Comparison of ENCODE assay signal across 9 cellular contexts in the genomic region with DNA sequence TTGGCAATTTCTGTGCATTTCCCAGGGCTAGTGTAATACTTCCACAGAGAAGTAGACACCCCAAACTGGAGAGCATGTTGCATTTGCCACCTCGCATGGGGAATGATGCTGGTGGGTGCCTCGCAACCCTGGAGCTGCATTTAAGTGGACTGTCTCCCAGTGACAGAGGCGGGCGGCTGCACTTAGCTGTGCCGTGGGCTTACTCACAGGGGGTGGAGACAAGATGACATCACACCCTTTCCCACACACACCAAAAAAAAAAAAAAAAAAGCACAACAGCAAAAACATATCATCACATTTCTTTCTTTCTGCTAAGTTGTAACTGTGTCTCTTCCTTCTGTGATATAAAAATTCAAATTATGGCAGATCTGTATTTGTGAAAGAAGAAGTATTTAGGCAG. TPM values are rescaled to one million over a fixed set of nuclear protein-coding genes. Genes with fewer than 3 reads are reported as not detected.
DNase-seq lines count a peak whose midpoint lies in the region; ATAC-seq, FAIRE-seq and TF ChIP-seq lines count a peak whose summit lies in the region.
"Had no signal": no experiment of that assay in that cellular context is flagged by ENCODE, and none has a peak within 500 bp of the region (broad histone marks: within the 10 kb centered on the region; RNA-seq: fewer than 3 reads in every experiment).

A gene with protein sequence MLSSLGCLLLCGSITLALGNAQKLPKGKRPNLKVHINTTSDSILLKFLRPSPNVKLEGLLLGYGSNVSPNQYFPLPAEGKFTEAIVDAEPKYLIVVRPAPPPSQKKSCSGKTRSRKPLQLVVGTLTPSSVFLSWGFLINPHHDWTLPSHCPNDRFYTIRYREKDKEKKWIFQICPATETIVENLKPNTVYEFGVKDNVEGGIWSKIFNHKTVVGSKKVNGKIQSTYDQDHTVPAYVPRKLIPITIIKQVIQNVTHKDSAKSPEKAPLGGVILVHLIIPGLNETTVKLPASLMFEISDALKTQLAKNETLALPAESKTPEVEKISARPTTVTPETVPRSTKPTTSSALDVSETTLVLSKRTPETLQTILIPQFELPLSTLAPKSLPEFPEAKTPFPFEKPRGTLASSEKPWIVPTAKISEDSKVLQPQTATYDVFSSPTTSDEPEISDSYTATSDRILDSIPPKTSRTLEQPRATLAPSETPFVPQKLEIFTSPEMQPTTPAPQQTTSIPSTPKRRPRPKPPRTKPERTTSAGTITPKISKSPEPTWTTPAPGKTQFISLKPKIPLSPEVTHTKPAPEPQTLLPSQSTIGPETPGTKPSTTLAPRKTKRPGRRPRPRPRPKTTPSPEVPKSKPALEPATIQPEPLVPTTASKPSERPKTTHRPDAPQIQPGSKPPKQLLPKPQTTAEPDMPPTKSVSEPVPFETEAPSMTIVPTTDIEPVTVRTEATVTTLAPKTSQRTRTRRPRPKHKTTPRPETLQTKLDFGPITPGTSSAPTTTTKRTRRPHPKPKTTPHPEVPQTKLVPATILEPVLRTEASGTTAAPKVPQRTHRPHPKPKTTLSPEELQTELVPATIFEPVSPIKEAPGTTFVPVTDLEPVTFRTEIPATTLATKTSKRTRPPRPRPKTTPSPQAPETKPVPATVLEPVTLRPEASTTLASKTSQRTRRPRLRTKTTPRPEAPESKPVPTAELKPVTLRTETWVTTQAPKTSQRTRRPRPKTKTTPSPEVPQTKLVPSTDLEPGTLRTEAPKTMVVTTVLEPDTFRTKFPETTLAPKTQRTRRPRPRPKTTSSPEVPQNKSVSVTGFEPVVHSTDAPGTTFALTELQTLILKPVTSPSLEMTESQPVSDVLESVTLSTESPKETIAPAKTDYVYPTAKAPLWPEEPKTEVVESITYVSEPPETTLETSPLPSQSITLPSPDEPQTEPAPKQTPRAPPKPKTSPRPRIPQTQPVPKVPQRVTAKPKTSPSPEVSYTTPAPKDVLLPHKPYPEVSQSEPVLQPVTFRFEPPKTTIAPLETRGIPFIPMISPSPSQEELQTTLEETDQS (N-terminal part only) (minus strand): TSS at position 113 of the 400 bp plus-strand sequence. CDS start 37 bp downstream, at position 76.

- peak within 1 kb of the TSS; percentile 55 to 83 for H3K4me3 ChIP-seq in kidney (ENCODE audit: low read length in 2 of 2)

- H3K4me3 Mint-ChIP-seq in activated CD8-positive, alpha-beta T cell treated with anti-CD3 and anti-CD28 coated beads for 36 hours: no peak within 1 kb of the TSS
- no peak within 1 kb of the TSS for H3K4me3 Mint-ChIP-seq in activated CD8-positive, alpha-beta T cell treated with anti-CD3 and anti-CD28 coated beads, Interleukin-2, amount 10 ng/mL, durations not matched to agents 7 days and 5 days
- H3K4me3 Mint-ChIP-seq in MCF 10A (ENCODE audit: unreplicated experiment): no peak within 1 kb of the TSS
- H3K4me3 Mint-ChIP-seq: activated B cell treated with CpG ODN at 0.5 μM for 24 hours had no signal

- peaks cover 12% of the 10 kb centered on the region for H3K27me3 Mint-ChIP-seq in activated CD8-positive, alpha-beta T cell treated with anti-CD3 and anti-CD28 coated beads for 36 hours
- H3K27me3 Mint-ChIP-seq in activated CD8-positive, alpha-beta T cell treated with anti-CD3 and anti-CD28 coated beads, Interleukin-2, amount 10 ng/mL, durations not matched to agents 7 days and 5 days (ENCODE audit: low read depth): peaks cover 12% of the 10 kb centered on the region
- H3K27me3 Mint-ChIP-seq in MCF 10A (ENCODE audit: insufficient read depth, unreplicated experiment): no peaks in the 10 kb centered on the region
- H3K27me3 Mint-ChIP-seq: activated B cell treated with CpG ODN at 0.5 μM for 24 hours had no signal

- intact Hi-C loops in activated CD8-positive, alpha-beta T cell treated with anti-CD3 and anti-CD28 coated beads for 36 hours (cut with micrococcal nuclease): no loop called here
- intact Hi-C loops in MCF 10A (cut with micrococcal nuclease): no loop called here
- intact Hi-C loops in kidney (cut with DNase I): no loop called here

- DNase-seq in activated CD8-positive, alpha-beta T cell treated with anti-CD3 and anti-CD28 coated beads for 36 hours: peak; percentile 16
- DNase-seq in activated CD8-positive, alpha-beta T cell treated with anti-CD3 and anti-CD28 coated beads, Interleukin-2, amount 10 ng/mL, durations not matched to agents 7 days and 5 days: no peak
- peak; percentile 67 for DNase-seq in MCF 10A (ENCODE audit: unreplicated experiment)
- peak; percentile 85 for DNase-seq in kidney
- peak; percentile 2 for DNase-seq in stimulated activated CD4-positive, alpha-beta T cell treated with anti-CD3 and anti-CD28 coated beads, Interleukin-2, amount 100 ng/mL, for 4 hours (ENCODE audit: low read depth)
- DNase-seq in NCI-H2081 treated with DMSO at 0.1 percent for 48 hours (lab: John Stamatoyannopoulos, UW): no peak
- DNase-seq: activated B cell treated with CpG ODN at 0.5 μM for 24 hours had no signal

- H3K9me3 ChIP-seq in kidney (ENCODE audit: control insufficient read depth in 1 of 2, low read length in 2 of 2): no peaks in the 10 kb centered on the region

- H3K4me1 Mint-ChIP-seq in activated CD8-positive, alpha-beta T cell treated with anti-CD3 and anti-CD28 coated beads for 36 hours (ENCODE audit: low read depth): no peaks in the 10 kb centered on the region
- H3K4me1 Mint-ChIP-seq in activated CD8-positive, alpha-beta T cell treated with anti-CD3 and anti-CD28 coated beads, Interleukin-2, amount 10 ng/mL, durations not matched to agents 7 days and 5 days (ENCODE audit: low read depth): no peaks in the 10 kb centered on the region
- peaks cover 14% of the 10 kb centered on the region for H3K4me1 Mint-ChIP-seq in MCF 10A (ENCODE audit: insufficient read depth, unreplicated experiment)
- H3K4me1 Mint-ChIP-seq: activated B cell treated with CpG ODN at 0.5 μM for 24 hours had no signal

- FAIRE-seq in kidney (lab: Jason Lieb, UNC): no peak

- no peaks in the 10 kb centered on the region for H3K36me3 ChIP-seq in kidney (ENCODE audit: control insufficient read depth in 1 of 2, insufficient read depth in 2 of 2, low read length in 2 of 2)

- POLR2A ChIA-PET in activated CD8-positive, alpha-beta T cell treated with anti-CD3 and anti-CD28 coated beads for 36 hours (lab: Charles Lee): no interaction called here
- POLR2A ChIA-PET in activated CD8-positive, alpha-beta T cell treated with anti-CD3 and anti-CD28 coated beads, Interleukin-2, amount 10 ng/mL, durations not matched to agents 7 days and 5 days (lab: Charles Lee): no interaction called here
- POLR2A ChIA-PET in MCF 10A (lab: Yijun Ruan, JAX): interaction anchor here (0.6 to 1.7 kb wide), 5 partner anchors 21 to 1162 kb away, joined by 3 to 5 read pairs (median 3); no protein-coding TSS in a partner anchor

- H3K9me3 Mint-ChIP-seq in activated CD8-positive, alpha-beta T cell treated with anti-CD3 and anti-CD28 coated beads for 36 hours: no peaks in the 10 kb centered on the region
- no peaks in the 10 kb centered on the region for H3K9me3 Mint-ChIP-seq in activated CD8-positive, alpha-beta T cell treated with anti-CD3 and anti-CD28 coated beads, Interleukin-2, amount 10 ng/mL, durations not matched to agents 7 days and 5 days (ENCODE audit: insufficient read depth)
- no peaks in the 10 kb centered on the region for H3K9me3 Mint-ChIP-seq in MCF 10A (ENCODE audit: unreplicated experiment)
- H3K9me3 Mint-ChIP-seq: activated B cell treated with CpG ODN at 0.5 μM for 24 hours had no signal

- no peak for TF ChIP-seq CTCF in activated CD8-positive, alpha-beta T cell treated with anti-CD3 and anti-CD28 coated beads for 36 hours (IDR thresholded peaks at IDR 0.05)
- no peak for TF ChIP-seq CTCF in MCF 10A (IDR thresholded peaks at IDR 0.05; ENCODE audit: unreplicated experiment)
- TF ChIP-seq CTCF in kidney (IDR thresholded peaks at IDR 0.05; ENCODE audit: borderline replicate concordance, extremely low read depth, insufficient read depth): no peak

- H3K27ac ChIP-seq in kidney (ENCODE audit: low read depth in 2 of 2, low read length in 2 of 2): peak within 1 kb of the TSS in 1 of 2 donors; percentile 27

- peak within 1 kb of the TSS in 1 of 2 donors; percentile 37 for H3K9ac ChIP-seq in kidney (ENCODE audit: low read length in 2 of 2)

- H3K36me3 Mint-ChIP-seq in activated CD8-positive, alpha-beta T cell treated with anti-CD3 and anti-CD28 coated beads for 36 hours (ENCODE audit: low read depth): no peaks in the 10 kb centered on the region
- no peaks in the 10 kb centered on the region for H3K36me3 Mint-ChIP-seq in activated CD8-positive, alpha-beta T cell treated with anti-CD3 and anti-CD28 coated beads, Interleukin-2, amount 10 ng/mL, durations not matched to agents 7 days and 5 days (ENCODE audit: low read depth)
- H3K36me3 Mint-ChIP-seq in MCF 10A (ENCODE audit: insufficient read depth, unreplicated experiment): no peaks in the 10 kb centered on the region

- H3K4me1 ChIP-seq in kidney (ENCODE audit: control insufficient read depth in 1 of 2, insufficient read depth in 1 of 2, low read depth in 1 of 2, low read length in 2 of 2): peaks cover 0 to 3% of the 10 kb centered on the region in 2 donors

- H3K27ac Mint-ChIP-seq in activated CD8-positive, alpha-beta T cell treated with anti-CD3 and anti-CD28 coated beads for 36 hours: no peak within 1 kb of the TSS
- no peak within 1 kb of the TSS for H3K27ac Mint-ChIP-seq in activated CD8-positive, alpha-beta T cell treated with anti-CD3 and anti-CD28 coated beads, Interleukin-2, amount 10 ng/mL, durations not matched to agents 7 days and 5 days
- no peak within 1 kb of the TSS for H3K27ac Mint-ChIP-seq in MCF 10A (ENCODE audit: low read depth, unreplicated experiment)
- H3K27ac Mint-ChIP-seq: activated B cell treated with CpG ODN at 0.5 μM for 24 hours had no signal

- no TSS peak for BruUV-seq in MCF 10A (replicated peaks; lab: Mats Ljungman, UMichigan)

- peak; percentile 53 for ATAC-seq in activated CD8-positive, alpha-beta T cell treated with anti-CD3 and anti-CD28 coated beads for 36 hours
- no peak for ATAC-seq in activated CD8-positive, alpha-beta T cell treated with anti-CD3 and anti-CD28 coated beads, Interleukin-2, amount 10 ng/mL, durations not matched to agents 7 days and 5 days
- ATAC-seq in GM21360 (IDR thresholded peaks at IDR 0.05; ENCODE audit: unreplicated experiment) (no peak), GM19452 (IDR thresholded peaks at IDR 0.05; ENCODE audit: unreplicated experiment) (no peak)

- CTCF ChIA-PET in activated CD8-positive, alpha-beta T cell treated with anti-CD3 and anti-CD28 coated beads for 36 hours (lab: Charles Lee): no interaction called here
- CTCF ChIA-PET in activated CD8-positive, alpha-beta T cell treated with anti-CD3 and anti-CD28 coated beads, Interleukin-2, amount 10 ng/mL, durations not matched to agents 7 days and 5 days (lab: Charles Lee): no interaction called here
- CTCF ChIA-PET in MCF 10A (lab: Yijun Ruan, JAX): interaction anchor here (0.5 to 1.6 kb wide), 3 partner anchors 11 to 530 kb away, joined by 3 to 5 read pairs (median 3); no protein-coding TSS in a partner anchor

RNA-seq across cellular contexts. Expression of the gene that starts here (rescaled TPM):
- total RNA-seq in activated CD8-positive, alpha-beta T cell treated with anti-CD3 and anti-CD28 coated beads for 36 hours: not detected
- total RNA-seq in activated CD8-positive, alpha-beta T cell treated with anti-CD3 and anti-CD28 coated beads, Interleukin-2, amount 10 ng/mL, durations not matched to agents 7 days and 5 days: under 1 TPM in 1 of 2 experiments, not detected in 1; 0.16 TPM
- total RNA-seq in MCF 10A (2022) (2.9 and 3.1 TPM in 2 replicates), kidney (160 TPM)
- 7.1 TPM for polyA plus RNA-seq in kidney (ENCODE audit: insufficient read depth, low read depth, low replicate concordance)
- total RNA-seq: activated B cell treated with CpG ODN at 0.5 μM for 24 hours had no signal

Comparison
In these comparisons a context has a peak if more than half of its experiments do, and no peak if none do; other contexts are left out.
1. RNA of the gene that starts here (total RNA-seq): 160 TPM in kidney (single experiment); 2.9 to 3.1 TPM in MCF 10A, 0.16 TPM in activated CD8-positive, alpha-beta T cell treated with anti-CD3 and anti-CD28 coated beads, Interleukin-2, amount 10 ng/mL, durations not matched to agents 7 days and 5 days and not detected in activated CD8-positive, alpha-beta T cell treated with anti-CD3 and anti-CD28 coated beads for 36 hours; every median in the first group is over 10 times any median in the second.
2. Peak in DNase-seq and ATAC-seq in activated CD8-positive, alpha-beta T cell treated with anti-CD3 and anti-CD28 coated beads for 36 hours; RNA of the gene not detected or under 1 TPM.
3. DNase-seq: peak in MCF 10A (single experiment), kidney (single experiment) and stimulated activated CD4-positive, alpha-beta T cell treated with anti-CD3 and anti-CD28 coated beads, Interleukin-2, amount 100 ng/mL, for 4 hours (single experiment); none in activated CD8-positive, alpha-beta T cell treated with anti-CD3 and anti-CD28 coated beads, Interleukin-2, amount 10 ng/mL, durations not matched to agents 7 days and 5 days (single experiment) and NCI-H2081 treated with DMSO at 0.1 percent for 48 hours (single experiment).